ENCODE assay signal across 33 cellular contexts in genomic region chr3:177435301-177435700, GRCh38.
"Had no signal": no experiment of that assay in that cellular context is flagged by ENCODE, and none has a peak within 500 bp of the region (broad histone marks: within the 10 kb centered on the region; RNA-seq: fewer than 3 reads in every experiment).

No MANE protein-coding gene starts in this region.

- DNase-seq: Karpas-422, Kasumi-1, MG63, MM.1S, MV-4-11, NCI-H1048, NCI-H1092, NCI-H1092 treated with DMSO at 0.1 percent for 48 hours, NCI-H1105, NCI-H1105 treated with DMSO at 0.1 percent for 48 hours, NCI-H1417, NCI-H1417 treated with DMSO at 0.1 percent for 48 hours, NCI-H1436, NCI-H1436 treated with DMSO at 0.1 percent for 48 hours, NCI-H146, NCI-H1694, NCI-H1694 treated with DMSO at 0.1 percent for 48 hours, NCI-H187, NCI-H187 treated with DMSO at 0.1 percent for 48 hours, NCI-H1930, NCI-H2029, NCI-H2029 treated with DMSO at 0.1 percent for 48 hours, NCI-H2081, NCI-H2081 treated with DMSO at 0.1 percent for 48 hours, NCI-H2107, NCI-H2171, NCI-H2171 treated with DMSO at 0.1 percent for 48 hours, NCI-H2227 treated with DMSO at 0.1 percent for 48 hours, NCI-H226, NCI-H345, NCI-H446, NCI-H446 treated with DMSO at 0.1 percent for 48 hours, NCI-H510A had no signal
